8 cellular contexts compared by ENCODE assay signal in the genomic region with DNA sequence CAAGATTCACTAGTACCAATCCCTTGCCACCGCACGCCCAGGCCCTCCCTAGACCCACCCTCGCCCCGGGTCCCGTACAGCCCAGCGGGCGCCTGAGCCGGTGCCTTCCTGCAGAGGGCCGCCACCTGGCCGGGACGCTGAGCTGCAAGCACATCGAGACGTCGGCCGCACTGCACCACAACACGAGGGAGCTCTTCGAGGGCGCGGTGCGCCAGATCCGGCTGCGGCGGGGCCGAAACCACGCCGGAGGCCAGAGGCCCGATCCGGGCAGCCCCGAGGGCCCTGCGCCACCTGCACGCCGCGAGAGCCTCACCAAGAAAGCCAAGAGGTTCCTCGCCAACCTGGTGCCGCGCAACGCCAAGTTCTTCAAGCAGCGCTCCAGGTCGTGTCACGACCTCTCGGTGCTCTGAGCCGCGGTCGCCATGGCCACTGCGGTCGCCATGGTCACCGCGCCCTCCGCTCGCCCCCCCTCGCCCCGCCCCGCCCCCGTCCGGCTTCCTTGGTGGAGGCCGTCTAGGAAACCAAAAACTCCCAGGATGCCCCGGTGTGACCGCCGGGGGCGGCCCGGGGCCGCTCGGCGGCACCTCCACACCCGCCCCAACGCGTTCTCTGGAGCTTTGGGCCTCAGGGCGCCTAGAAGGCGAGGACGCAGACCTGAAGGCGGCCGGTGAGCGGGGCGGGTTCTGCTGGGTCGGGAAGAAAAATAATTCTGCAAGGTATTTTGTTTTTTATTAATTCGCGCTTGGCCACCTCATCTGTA. TPM values are rescaled to one million over a fixed set of nuclear protein-coding genes. Genes with fewer than 3 reads are reported as not detected.
DNase-seq lines count a peak whose midpoint lies in the region; ATAC-seq, FAIRE-seq and TF ChIP-seq lines count a peak whose summit lies in the region.

No MANE protein-coding gene starts in this region.

- H3K27ac ChIP-seq in pancreas (peak overlapping the region; percentile 40 to 77 (median 65)), transverse colon (peak overlapping the region; percentile 82 to 88 (median 88))

- no peaks in the 10 kb centered on the region for H3K36me3 ChIP-seq in pancreas
- no peaks in the 10 kb centered on the region for H3K36me3 ChIP-seq in transverse colon

- WGBS in pancreas, 2 donors = 3% methylated on average over 66 to 77 of the region's 77 CpGs
- 8 to 11% methylated on average over 5 to 29 of the region's 77 CpGs for WGBS in transverse colon (ENCODE audit: low coverage in 1 of 2), 2 donors

- H3K9me3 Mint-ChIP-seq in activated T-helper 17 cell treated with anti-CD3 and anti-CD28 coated beads, Interleukin-2, amount 50 U/mL, for 72 hours = no peaks in the 10 kb centered on the region

- H3K27ac Mint-ChIP-seq in activated T-helper 17 cell treated with anti-CD3 and anti-CD28 coated beads, Interleukin-2, amount 50 U/mL, for 72 hours = peak overlapping the region; percentile 93

- H3K27me3 Mint-ChIP-seq in activated T-helper 17 cell treated with anti-CD3 and anti-CD28 coated beads, Interleukin-2, amount 50 U/mL, for 72 hours = no peaks in the 10 kb centered on the region

- intact Hi-C loops in pancreas (cut with DNase I) = no loop called here
- intact Hi-C loops in transverse colon (cut with DNase I; ENCODE audit: low total_unique reads) = no loop called here

- H3K36me3 Mint-ChIP-seq in activated T-helper 17 cell treated with anti-CD3 and anti-CD28 coated beads, Interleukin-2, amount 50 U/mL, for 72 hours (ENCODE audit: low read depth) = no peaks in the 10 kb centered on the region

- no peak for FAIRE-seq in frontal cortex (lab: Jason Lieb, UNC)
- no peak for FAIRE-seq in pancreas (lab: Jason Lieb, UNC)

- H3K4me3 ChIP-seq in pancreas (peak overlapping the region; percentile 39 to 74 (median 59)), transverse colon (peak overlapping the region; percentile 45 to 65 (median 51))

- in situ Hi-C loops in transverse colon (cut with MboI; ENCODE audit: low pct_ligation_motif_present in 1 of 4, low pct_unique_long_range_greater_than_20kb in 1 of 4, low sequenced_read_pairs in 3 of 4) = no loop called here

- DNase-seq in AG20443 (ENCODE audit: low spot score) = peak; percentile 90
- peak; percentile 92 for DNase-seq in OCI-M1 (lab: John Stamatoyannopoulos, UW)
- DNase-seq in frontal cortex (ENCODE audit: low spot score in 2 of 2) = peak; percentile 64 to 71
- peak; percentile 78 to 89 (median 86) for DNase-seq in pancreas
- peak; percentile 87 for DNase-seq in transverse colon

- H3K4me1 Mint-ChIP-seq in activated T-helper 17 cell treated with anti-CD3 and anti-CD28 coated beads, Interleukin-2, amount 50 U/mL, for 72 hours = peaks cover 32% of the 10 kb centered on the region

- H3K4me3 Mint-ChIP-seq in activated T-helper 17 cell treated with anti-CD3 and anti-CD28 coated beads, Interleukin-2, amount 50 U/mL, for 72 hours = peak overlapping the region; percentile 92

- H3K4me1 ChIP-seq in pancreas (peaks cover 0 to 11% (median 5%) of the 10 kb centered on the region in 3 donors), transverse colon (peaks cover 13 to 44% (median 15%) of the 10 kb centered on the region in 4 donors)

- TF ChIP-seq POLR2A in GM19193 (IDR thresholded peaks at IDR 0.05; ENCODE audit: extremely low read depth, insufficient read depth, insufficient read length) (peak; percentile 86), transverse colon (IDR thresholded peaks at IDR 0.05) (peak; percentile 60)

- no peak for TF ChIP-seq EP300 in transverse colon (IDR thresholded peaks at IDR 0.05; ENCODE audit: low read depth)

- H3K27me3 ChIP-seq in pancreas (no peaks in the 10 kb centered on the region), transverse colon (no peaks in the 10 kb centered on the region)

- ATAC-seq in HG03354 (IDR thresholded peaks at IDR 0.05; ENCODE audit: poor library complexity, severe bottlenecking, unreplicated experiment) (peak; percentile 54), pancreas (peak; percentile 82 to 90 (median 87))
- ATAC-seq in activated T-helper 17 cell treated with anti-CD3 and anti-CD28 coated beads, Interleukin-2, amount 50 U/mL, for 72 hours (replicated peaks) = peak; percentile 79

- no peaks in the 10 kb centered on the region for H3K9me3 ChIP-seq in pancreas
- no peaks in the 10 kb centered on the region for H3K9me3 ChIP-seq in transverse colon

- TF ChIP-seq CTCF in pancreas (IDR thresholded peaks at IDR 0.05) (no peak), transverse colon (IDR thresholded peaks at IDR 0.05) (peak in 3 of 5 experiments; percentile 3 to 41 (median 15))

RNA-seq across cellular contexts. Expression of gene REM2, which starts 3.7 kb away (rescaled TPM):
- 1 to 10 TPM in 1 of 2 donors, under 1 TPM in 1; 0.56 to 1.3 TPM for total RNA-seq in activated T-helper 17 cell treated with anti-CD3 and anti-CD28 coated beads, Interleukin-2, amount 50 U/mL, for 72 hours
- total RNA-seq in frontal cortex (2.4 TPM), pancreas (under 1 TPM in 5 of 6 donors, not detected in 1; 0.16 to 0.41 (median 0.28) TPM), transverse colon (1 to 10 TPM in 2 of 4 donors, under 1 TPM in 1, not detected in 1; 0.27 to 5.2 (median 2.1) TPM)
- polyA plus RNA-seq in pancreas = 1 to 10 TPM in 1 of 2 donors, under 1 TPM in 1; 0.72 to 2.5 TPM

RNA-seq across cellular contexts. Expression of gene LRP10, which starts 15.1 kb away (rescaled TPM):
- total RNA-seq in activated T-helper 17 cell treated with anti-CD3 and anti-CD28 coated beads, Interleukin-2, amount 50 U/mL, for 72 hours = 10 to 100 TPM; 61.3 to 78.1 TPM
- total RNA-seq in frontal cortex (2.9 TPM), pancreas (10 to 100 TPM; 49.5 to 86.2 (median 52.5) TPM), transverse colon (100 to 1,000 TPM in 3 of 4 donors, 10 to 100 TPM in 1; 88.8 to 232 (median 180) TPM)
- polyA plus RNA-seq in pancreas = 10 to 100 TPM; 14.7 to 22.7 TPM

RNA-seq across cellular contexts. Expression of gene RBM23, which starts 32.3 kb away (rescaled TPM):
- total RNA-seq in activated T-helper 17 cell treated with anti-CD3 and anti-CD28 coated beads, Interleukin-2, amount 50 U/mL, for 72 hours = 10 to 100 TPM; 69.5 to 70.5 TPM
- total RNA-seq in frontal cortex = 73.4 TPM
- total RNA-seq in pancreas = 10 to 100 TPM; 20.9 to 39.4 (median 30.6) TPM
- 10 to 100 TPM; 30.4 to 58.6 TPM for polyA plus RNA-seq in pancreas
- 100 to 1,000 TPM in 3 of 4 donors, 10 to 100 TPM in 1; 96.4 to 186 (median 114) TPM for total RNA-seq in transverse colon

RNA-seq across cellular contexts. Expression of gene PRMT5, which starts 42.5 kb away (rescaled TPM):
- total RNA-seq in activated T-helper 17 cell treated with anti-CD3 and anti-CD28 coated beads, Interleukin-2, amount 50 U/mL, for 72 hours = 100 to 1,000 TPM in 1 of 2 donors, 10 to 100 TPM in 1; 61.7 to 127 TPM
- 61.1 TPM for total RNA-seq in frontal cortex
- 10 to 100 TPM; 16.3 to 31.8 (median 29.2) TPM for total RNA-seq in pancreas
- 10 to 100 TPM; 15.6 to 27.5 TPM for polyA plus RNA-seq in pancreas
- total RNA-seq in transverse colon = 10 to 100 TPM; 32.2 to 92.3 (median 43.4) TPM

RNA-seq across cellular contexts. Expression of gene MMP14, which starts 50.3 kb away (rescaled TPM):
- total RNA-seq in activated T-helper 17 cell treated with anti-CD3 and anti-CD28 coated beads, Interleukin-2, amount 50 U/mL, for 72 hours = 1 to 10 TPM; 1.5 to 2.1 TPM
- 6.9 TPM for total RNA-seq in frontal cortex
- total RNA-seq in pancreas = 100 to 1,000 TPM in 1 of 6 donors, 10 to 100 TPM in 5; 21.5 to 146 (median 34.0) TPM
- polyA plus RNA-seq in pancreas = 10 to 100 TPM; 18.7 to 61.8 TPM
- total RNA-seq in transverse colon = 10 to 100 TPM; 59.5 to 91.6 (median 73.1) TPM

Comparison
In these comparisons a context has a peak if more than half of its experiments do, and no peak if none do; other contexts are left out.
1. Peak in every context shown above with its lines: DNase-seq, ATAC-seq, H3K4me3 ChIP-seq and H3K27ac ChIP-seq.
2. CTCF ChIP-seq: peak in transverse colon (3 of 5); none in pancreas (0 of 4).
3. RNA of gene LRP10, which starts 15.1 kb away (total RNA-seq): 88.8 to 232 TPM in transverse colon, 61.3 to 78.1 TPM in activated T-helper 17 cell treated with anti-CD3 and anti-CD28 coated beads, Interleukin-2, amount 50 U/mL, for 72 hours and 49.5 to 86.2 TPM in pancreas; 2.9 TPM in frontal cortex (single experiment); every median in the first group is over 10 times any median in the second.